Comparison of ENCODE assay signal across 21 cellular contexts in genomic region chr5:181120311-181120710, GRCh38. TPM values are rescaled to one million over a fixed set of nuclear protein-coding genes. Genes with fewer than 3 reads are reported as not detected.
DNase-seq lines count a peak whose midpoint lies in the region; TF ChIP-seq lines count a peak whose summit lies in the region.
"Had no signal": no experiment of that assay in that cellular context is flagged by ENCODE, and none has a peak within 500 bp of the region (broad histone marks: within the 10 kb centered on the region; RNA-seq: fewer than 3 reads in every experiment).

No MANE protein-coding gene starts in this region.

- no peak overlapping the region for H3K4me3 Mint-ChIP-seq in activated CD4-positive, alpha-beta memory T cell treated with anti-CD3 and anti-CD28 coated beads, Interleukin-2, amount 10 ng/mL, durations not matched to agents 7 days and 5 days
- no peak overlapping the region for H3K4me3 Mint-ChIP-seq in activated naive CD4-positive, alpha-beta T cell treated with anti-CD3 and anti-CD28 coated beads, Interleukin-2, amount 10 ng/mL, durations not matched to agents 7 days and 5 days
- H3K4me3 Mint-ChIP-seq: activated naive CD8-positive, alpha-beta T cell treated with anti-CD3 and anti-CD28 coated beads, Interleukin-2, amount 10 ng/mL, durations not matched to agents 7 days and 5 days; activated T-helper 1 cell treated with anti-CD3 and anti-CD28 coated beads, Interleukin-12 subunit alpha, Interleukin-12 subunit beta, Interleukin-2, Interleukin-4 antibody, amounts not matched to agents 30 ng/mL and 10 ng/mL and 1 ng/mL, durations not matched to agents 14 hours and 24 hours and 36 hours had no signal

- H3K4me3 ChIP-seq in choroid plexus epithelial cell (ENCODE audit: low read depth, low read length) = no peak overlapping the region
- H3K4me3 ChIP-seq: SJSA1, suprapubic skin had no signal

- peak; percentile 54 for DNase-seq in Caki2 (ENCODE audit: low read depth)
- DNase-seq in LHCN-M2 (ENCODE audit: low read depth) = peak; percentile 54
- peak; percentile 24 for DNase-seq in choroid plexus epithelial cell (ENCODE audit: low read depth)
- DNase-seq in non-pigmented ciliary epithelial cell (ENCODE audit: low read depth) = peak; percentile 24
- no peak for DNase-seq in SKM-1 (lab: John Stamatoyannopoulos, UW; ENCODE audit: unreplicated experiment)
- DNase-seq in HT-29 (ENCODE audit: low spot score) = no peak
- no peak for DNase-seq in activated CD4-positive, alpha-beta memory T cell treated with anti-CD3 and anti-CD28 coated beads, Interleukin-2, amount 10 ng/mL, durations not matched to agents 7 days and 5 days
- no peak for DNase-seq in activated naive CD4-positive, alpha-beta T cell treated with anti-CD3 and anti-CD28 coated beads, Interleukin-2, amount 10 ng/mL, durations not matched to agents 7 days and 5 days
- DNase-seq: activated naive CD8-positive, alpha-beta T cell treated with anti-CD3 and anti-CD28 coated beads, Interleukin-2, amount 10 ng/mL, durations not matched to agents 7 days and 5 days; AML-193; dermis blood vessel endothelial cell; erythroblast; NCI-H1417; NCI-H526; nucleus accumbens had no signal

- peaks cover 35% of the 10 kb centered on the region for H3K27me3 Mint-ChIP-seq in activated CD4-positive, alpha-beta memory T cell treated with anti-CD3 and anti-CD28 coated beads, Interleukin-2, amount 10 ng/mL, durations not matched to agents 7 days and 5 days
- H3K27me3 Mint-ChIP-seq in activated naive CD4-positive, alpha-beta T cell treated with anti-CD3 and anti-CD28 coated beads, Interleukin-2, amount 10 ng/mL, durations not matched to agents 7 days and 5 days = peaks cover 56% of the 10 kb centered on the region

- H3K4me1 Mint-ChIP-seq in activated CD4-positive, alpha-beta memory T cell treated with anti-CD3 and anti-CD28 coated beads, Interleukin-2, amount 10 ng/mL, durations not matched to agents 7 days and 5 days = peaks cover under 1% of the 10 kb centered on the region
- H3K4me1 Mint-ChIP-seq in activated naive CD4-positive, alpha-beta T cell treated with anti-CD3 and anti-CD28 coated beads, Interleukin-2, amount 10 ng/mL, durations not matched to agents 7 days and 5 days = peaks cover under 1% of the 10 kb centered on the region

- no peak overlapping the region for H3K27ac Mint-ChIP-seq in activated CD4-positive, alpha-beta memory T cell treated with anti-CD3 and anti-CD28 coated beads, Interleukin-2, amount 10 ng/mL, durations not matched to agents 7 days and 5 days
- H3K27ac Mint-ChIP-seq in activated naive CD4-positive, alpha-beta T cell treated with anti-CD3 and anti-CD28 coated beads, Interleukin-2, amount 10 ng/mL, durations not matched to agents 7 days and 5 days = no peak overlapping the region
- H3K27ac Mint-ChIP-seq: activated naive CD8-positive, alpha-beta T cell treated with anti-CD3 and anti-CD28 coated beads, Interleukin-2, amount 10 ng/mL, durations not matched to agents 7 days and 5 days; activated T-helper 1 cell treated with anti-CD3 and anti-CD28 coated beads, Interleukin-12 subunit alpha, Interleukin-12 subunit beta, Interleukin-2, Interleukin-4 antibody, amounts not matched to agents 30 ng/mL and 10 ng/mL and 1 ng/mL, durations not matched to agents 14 hours and 24 hours and 36 hours had no signal

- H3K9me3 Mint-ChIP-seq in activated CD4-positive, alpha-beta memory T cell treated with anti-CD3 and anti-CD28 coated beads, Interleukin-2, amount 10 ng/mL, durations not matched to agents 7 days and 5 days = no peaks in the 10 kb centered on the region
- no peaks in the 10 kb centered on the region for H3K9me3 Mint-ChIP-seq in activated naive CD4-positive, alpha-beta T cell treated with anti-CD3 and anti-CD28 coated beads, Interleukin-2, amount 10 ng/mL, durations not matched to agents 7 days and 5 days
- H3K9me3 Mint-ChIP-seq: activated naive CD8-positive, alpha-beta T cell treated with anti-CD3 and anti-CD28 coated beads, Interleukin-2, amount 10 ng/mL, durations not matched to agents 7 days and 5 days; activated T-helper 1 cell treated with anti-CD3 and anti-CD28 coated beads, Interleukin-12 subunit alpha, Interleukin-12 subunit beta, Interleukin-2, Interleukin-4 antibody, amounts not matched to agents 30 ng/mL and 10 ng/mL and 1 ng/mL, durations not matched to agents 14 hours and 24 hours and 36 hours had no signal

- in situ Hi-C loops in Caki2 (cut with HindIII; ENCODE audit: low pct_unique_long_range_greater_than_20kb, low sequenced_read_pairs) = no loop called here

- TF ChIP-seq CTCF in choroid plexus epithelial cell (conservative IDR thresholded peaks at IDR 0.05; ENCODE audit: low read depth, low read length) = no peak

- CTCF ChIA-PET in activated CD4-positive, alpha-beta memory T cell treated with anti-CD3 and anti-CD28 coated beads, Interleukin-2, amount 10 ng/mL, durations not matched to agents 7 days and 5 days (lab: Charles Lee) = no interaction called here
- CTCF ChIA-PET in activated naive CD4-positive, alpha-beta T cell treated with anti-CD3 and anti-CD28 coated beads, Interleukin-2, amount 10 ng/mL, durations not matched to agents 7 days and 5 days (lab: Charles Lee) = no interaction called here

- POLR2A ChIA-PET in activated CD4-positive, alpha-beta memory T cell treated with anti-CD3 and anti-CD28 coated beads, Interleukin-2, amount 10 ng/mL, durations not matched to agents 7 days and 5 days (lab: Charles Lee) = no interaction called here

- H3K36me3 Mint-ChIP-seq in activated CD4-positive, alpha-beta memory T cell treated with anti-CD3 and anti-CD28 coated beads, Interleukin-2, amount 10 ng/mL, durations not matched to agents 7 days and 5 days (ENCODE audit: low read depth) = no peaks in the 10 kb centered on the region
- no peaks in the 10 kb centered on the region for H3K36me3 Mint-ChIP-seq in activated naive CD4-positive, alpha-beta T cell treated with anti-CD3 and anti-CD28 coated beads, Interleukin-2, amount 10 ng/mL, durations not matched to agents 7 days and 5 days
- H3K36me3 Mint-ChIP-seq: activated naive CD8-positive, alpha-beta T cell treated with anti-CD3 and anti-CD28 coated beads, Interleukin-2, amount 10 ng/mL, durations not matched to agents 7 days and 5 days had no signal

RNA-seq across cellular contexts. Expression of gene OR2V1, which starts 10.7 kb away (rescaled TPM):
- total RNA-seq in Caki2 (2014; rRNA removed; shearing (Covaris generic); ENCODE audit: low replicate concordance) = not detected in 2 replicates
- not detected in 2 replicates for total RNA-seq in LHCN-M2 (2014; rRNA removed)
- not detected for polyA plus RNA-seq in LHCN-M2 (2012)
- total RNA-seq in HT-29 (2014; rRNA removed; shearing (Covaris generic)) = not detected in 2 replicates
- total RNA-seq in activated CD4-positive, alpha-beta memory T cell treated with anti-CD3 and anti-CD28 coated beads, Interleukin-2, amount 10 ng/mL, durations not matched to agents 7 days and 5 days = not detected
- total RNA-seq: activated naive CD8-positive, alpha-beta T cell treated with anti-CD3 and anti-CD28 coated beads, Interleukin-2, amount 10 ng/mL, durations not matched to agents 7 days and 5 days; activated T-helper 1 cell treated with anti-CD3 and anti-CD28 coated beads, Interleukin-12 subunit alpha, Interleukin-12 subunit beta, Interleukin-2, Interleukin-4 antibody, amounts not matched to agents 30 ng/mL and 10 ng/mL and 1 ng/mL, durations not matched to agents 14 hours and 24 hours and 36 hours; dermis blood vessel endothelial cell; glomerular endothelial cell; H1; liver; SJSA1; suprapubic skin had no signal
- polyA plus RNA-seq: H1, liver had no signal

RNA-seq across cellular contexts. Expression of gene OR2V2, which starts 27.1 kb away (rescaled TPM):
- not detected in 2 replicates for total RNA-seq in Caki2 (2014; rRNA removed; shearing (Covaris generic); ENCODE audit: low replicate concordance)
- total RNA-seq in LHCN-M2 (2014; rRNA removed) = not detected in 2 replicates
- not detected for polyA plus RNA-seq in LHCN-M2 (2012)
- total RNA-seq in HT-29 (2014; rRNA removed; shearing (Covaris generic)) = not detected in 2 replicates
- total RNA-seq in activated CD4-positive, alpha-beta memory T cell treated with anti-CD3 and anti-CD28 coated beads, Interleukin-2, amount 10 ng/mL, durations not matched to agents 7 days and 5 days = not detected
- total RNA-seq: activated naive CD8-positive, alpha-beta T cell treated with anti-CD3 and anti-CD28 coated beads, Interleukin-2, amount 10 ng/mL, durations not matched to agents 7 days and 5 days; activated T-helper 1 cell treated with anti-CD3 and anti-CD28 coated beads, Interleukin-12 subunit alpha, Interleukin-12 subunit beta, Interleukin-2, Interleukin-4 antibody, amounts not matched to agents 30 ng/mL and 10 ng/mL and 1 ng/mL, durations not matched to agents 14 hours and 24 hours and 36 hours; dermis blood vessel endothelial cell; glomerular endothelial cell; H1; liver; SJSA1; suprapubic skin had no signal
- polyA plus RNA-seq: H1, liver had no signal

Comparison
In these comparisons a context has a peak if more than half of its experiments do, and no peak if none do; other contexts are left out.
1. DNase-seq: peak in Caki2 (single experiment), LHCN-M2 (single experiment), choroid plexus epithelial cell (single experiment) and non-pigmented ciliary epithelial cell (single experiment); none in SKM-1 (single experiment), HT-29 (single experiment), activated CD4-positive, alpha-beta memory T cell treated with anti-CD3 and anti-CD28 coated beads, Interleukin-2, amount 10 ng/mL, durations not matched to agents 7 days and 5 days (single experiment) and activated naive CD4-positive, alpha-beta T cell treated with anti-CD3 and anti-CD28 coated beads, Interleukin-2, amount 10 ng/mL, durations not matched to agents 7 days and 5 days (single experiment).